ENCODE assay signal across 1 cellular context in genomic region chr6:138084904-138085838, GRCh38.
TF ChIP-seq lines count a peak whose summit lies in the region.

No MANE protein-coding gene starts in this region.

TF ChIP-seq in HepG2, 621 proteins besides CTCF, POLR2A, EP300 and RAD21 (continued from another document):
- TF ChIP-seq TFDP2 (CRISPR knock-in tag; IDR thresholded peaks at IDR 0.05) (no peak), MXI1 (IDR thresholded peaks at IDR 0.05; ENCODE audit: borderline replicate concordance, low read depth, low read length) (peak; percentile 43; the same call in 1 of the 3 replicates), CEBPZ (IDR thresholded peaks at IDR 0.05; ENCODE audit: low read length) (no peak), ZGPAT (CRISPR knock-in tag; IDR thresholded peaks at IDR 0.05) (peak; percentile 81), MTA3 (CRISPR knock-in tag; IDR thresholded peaks at IDR 0.05) (no peak), BCL3 (CRISPR knock-in tag; IDR thresholded peaks at IDR 0.05) (no peak), BCL6 (CRISPR knock-in tag; IDR thresholded peaks at IDR 0.05) (peak; percentile 81), ZFP62 (CRISPR knock-in tag; IDR thresholded peaks at IDR 0.05) (no peak), NR2F6 (IDR thresholded peaks at IDR 0.05) (peak; percentile 98), NR2F6 (CRISPR knock-in tag; IDR thresholded peaks at IDR 0.05) (peak; percentile 100), KLF9 (CRISPR knock-in tag; IDR thresholded peaks at IDR 0.05; ENCODE audit: low read depth) (no peak), ZSCAN29 (CRISPR knock-in tag; conservative IDR thresholded peaks at IDR 0.05) (0 out of 2 replicates have a peak, but pooled peaks have one; percentile 61), U2AF2 (IDR thresholded peaks at IDR 0.05; ENCODE audit: low read depth, low read length) (no peak), ZFX (CRISPR knock-in tag; IDR thresholded peaks at IDR 0.05; ENCODE audit: low read depth) (peak; percentile 51; the same call in 1 of the 2 replicates), ARHGAP35 (CRISPR knock-in tag; IDR thresholded peaks at IDR 0.05; ENCODE audit: borderline replicate concordance) (no peak), FOXP1 (IDR thresholded peaks at IDR 0.05) (no peak), FOXP1 (CRISPR knock-in tag; IDR thresholded peaks at IDR 0.05) (peak; percentile 87), PAX8 (CRISPR knock-in tag; IDR thresholded peaks at IDR 0.05; ENCODE audit: borderline replicate concordance) (0 out of 2 replicates have a peak, but pooled peaks have one; percentile 43), ZBTB38 (CRISPR knock-in tag; IDR thresholded peaks at IDR 0.05) (0 out of 2 replicates have a peak, but pooled peaks have one; percentile 30), RFX5 (IDR thresholded peaks at IDR 0.05; ENCODE audit: low read depth, low read length) (no peak), ZNF251 (CRISPR knock-in tag; IDR thresholded peaks at IDR 0.05) (no peak), CENPT (CRISPR knock-in tag; IDR thresholded peaks at IDR 0.05; ENCODE audit: low read depth) (no peak; the same call in 1 of the 2 replicates), NCOA5 (CRISPR knock-in tag; IDR thresholded peaks at IDR 0.05) (no peak), ETS1 (CRISPR knock-in tag; IDR thresholded peaks at IDR 0.05) (no peak), ATF7 (IDR thresholded peaks at IDR 0.05) (no peak), ATF7 (CRISPR knock-in tag; IDR thresholded peaks at IDR 0.05) (0 out of 2 replicates have a peak, but pooled peaks have one; percentile 26), KLF6 (CRISPR knock-in tag; IDR thresholded peaks at IDR 0.05) (peak; percentile 89; the same call in 1 of the 2 replicates), SKIL (CRISPR knock-in tag; IDR thresholded peaks at IDR 0.05; ENCODE audit: borderline replicate concordance) (peak; percentile 82; the same call in 1 of the 2 replicates), TERF1 (CRISPR knock-in tag; IDR thresholded peaks at IDR 0.05) (no peak), ZNF121 (CRISPR knock-in tag; IDR thresholded peaks at IDR 0.05) (0 out of 2 replicates have a peak, but pooled peaks have one; percentile 41), SMAD9 (CRISPR knock-in tag; IDR thresholded peaks at IDR 0.05) (no peak), KLF15 (CRISPR knock-in tag; IDR thresholded peaks at IDR 0.05; ENCODE audit: borderline replicate concordance) (no peak), HMGXB3 (CRISPR knock-in tag; IDR thresholded peaks at IDR 0.05; ENCODE audit: borderline replicate concordance) (peak; percentile 57; the same call in 1 of the 2 replicates), ZFP36 (IDR thresholded peaks at IDR 0.05; ENCODE audit: borderline replicate concordance, low read depth, low read length, partially characterized antibody) (no peak), RARG (CRISPR knock-in tag; IDR thresholded peaks at IDR 0.05; ENCODE audit: low read depth) (no peak), SRY (CRISPR knock-in tag; IDR thresholded peaks at IDR 0.05) (no peak), ZNF136 (CRISPR knock-in tag; IDR thresholded peaks at IDR 0.05; ENCODE audit: low read depth) (no peak), EED (CRISPR knock-in tag; IDR thresholded peaks at IDR 0.05) (no peak), ZNF292 (CRISPR knock-in tag; IDR thresholded peaks at IDR 0.05; ENCODE audit: borderline replicate concordance, low read depth) (peak; percentile 98; the same call in 1 of the 2 replicates), PLSCR1 (CRISPR knock-in tag; IDR thresholded peaks at IDR 0.05; ENCODE audit: borderline replicate concordance) (no peak), ZNF143 (CRISPR knock-in tag; IDR thresholded peaks at IDR 0.05) (no peak), CBX5 (CRISPR knock-in tag; IDR thresholded peaks at IDR 0.05; ENCODE audit: borderline replicate concordance) (peak; percentile 77; the same call in 1 of the 2 replicates), KAT8 (CRISPR knock-in tag; IDR thresholded peaks at IDR 0.05) (peak; percentile 77), ZBTB37 (CRISPR knock-in tag; IDR thresholded peaks at IDR 0.05) (0 out of 2 replicates have a peak, but pooled peaks have one; percentile 38), TCF12 (IDR thresholded peaks at IDR 0.05) (no peak), TCF12 (CRISPR knock-in tag; IDR thresholded peaks at IDR 0.05) (no peak), ZNF792 (CRISPR knock-in tag; IDR thresholded peaks at IDR 0.05) (peak; percentile 49; the same call in 1 of the 2 replicates)
